15 cellular contexts compared by ENCODE assay signal in the genomic region with DNA sequence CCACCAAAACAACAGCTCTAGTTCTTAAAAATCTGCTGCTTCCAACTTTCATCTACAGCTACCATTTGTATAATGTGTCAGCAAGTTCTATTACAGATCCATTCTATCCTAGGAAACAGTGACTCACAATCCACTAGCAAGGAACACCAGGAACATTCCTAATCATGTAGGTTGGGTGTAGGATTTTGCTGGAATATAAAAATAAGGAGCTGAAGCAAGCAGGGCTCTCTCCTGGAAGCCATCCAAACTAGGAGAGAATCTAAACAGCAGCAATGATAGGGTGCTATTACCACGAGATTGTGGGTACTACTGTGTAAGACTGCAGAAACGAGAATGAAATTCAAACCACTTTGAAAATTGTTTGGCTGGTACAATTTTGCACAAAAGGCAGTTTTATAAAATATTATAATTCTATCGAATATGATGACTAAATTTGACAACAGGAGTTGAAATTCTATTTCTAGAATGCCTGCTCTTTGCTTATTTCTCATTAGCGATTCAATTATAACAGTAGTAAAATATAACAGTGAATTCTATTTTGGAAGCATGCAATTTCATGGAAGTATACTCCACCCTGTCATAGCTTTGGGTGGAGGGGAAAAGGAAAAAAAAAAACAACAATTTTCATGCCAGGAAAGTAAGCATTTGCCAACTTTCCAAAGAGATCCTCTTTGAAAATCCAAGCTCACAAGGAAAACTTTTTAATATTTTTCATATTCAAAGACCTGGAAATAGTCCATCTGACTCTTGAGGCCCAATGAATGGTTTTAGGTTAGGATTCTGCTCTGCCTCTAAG.
DNase-seq lines count a peak whose midpoint lies in the region; ATAC-seq and TF ChIP-seq lines count a peak whose summit lies in the region.
"Had no signal": no experiment of that assay in that cellular context is flagged by ENCODE, and none has a peak within 500 bp of the region (broad histone marks: within the 10 kb centered on the region; RNA-seq: fewer than 3 reads in every experiment).

No MANE protein-coding gene starts in this region.

- peak overlapping the region; percentile 29 for H3K4me3 Mint-ChIP-seq in osteocyte (ENCODE audit: unreplicated experiment)
- H3K4me3 Mint-ChIP-seq: CD4-positive, alpha-beta memory T cell had no signal

- no peaks in the 10 kb centered on the region for H3K9me3 Mint-ChIP-seq in osteocyte (ENCODE audit: unreplicated experiment)

- peaks cover 0 to 71% (median 28%) of the 10 kb centered on the region in 3 donors for H3K4me1 ChIP-seq in esophagus squamous epithelium
- H3K4me1 ChIP-seq: body of pancreas had no signal

- no peak overlapping the region for H3K4me3 ChIP-seq in esophagus squamous epithelium
- H3K4me3 ChIP-seq: body of pancreas, MG63, upper lobe of right lung had no signal

- H3K36me3 Mint-ChIP-seq in osteocyte (ENCODE audit: unreplicated experiment), result peaks cover 7% of the 10 kb centered on the region
- H3K36me3 Mint-ChIP-seq: CD4-positive, alpha-beta memory T cell had no signal

- TF ChIP-seq CTCF in RWPE1 (conservative IDR thresholded peaks at IDR 0.05; ENCODE audit: low read depth) (no peak), esophagus squamous epithelium (IDR thresholded peaks at IDR 0.05) (no peak), osteocyte (IDR thresholded peaks at IDR 0.05) (no peak)

- H3K27ac ChIP-seq in RWPE1, result no peak overlapping the region
- peak overlapping the region in 3 of 4 donors; percentile 43 to 68 (median 44) for H3K27ac ChIP-seq in esophagus squamous epithelium
- H3K27ac ChIP-seq: body of pancreas, upper lobe of right lung had no signal

- no peaks in the 10 kb centered on the region for H3K27me3 ChIP-seq in esophagus squamous epithelium
- H3K27me3 ChIP-seq: body of pancreas, MG63, upper lobe of right lung had no signal

- 30 to 37% methylated on average over 4 of the region's 4 CpGs for WGBS in esophagus squamous epithelium, 2 donors

- POLR2A ChIA-PET in RWPE1 (lab: Yijun Ruan, JAX; ENCODE audit: low non-redundant PET), result no interaction called here

- H3K9me3 ChIP-seq in esophagus squamous epithelium, result no peaks in the 10 kb centered on the region
- H3K9me3 ChIP-seq: body of pancreas, upper lobe of right lung had no signal

- H3K36me3 ChIP-seq in esophagus squamous epithelium, result no peaks in the 10 kb centered on the region
- H3K36me3 ChIP-seq: upper lobe of right lung had no signal

- peaks cover 77% of the 10 kb centered on the region for H3K4me1 Mint-ChIP-seq in osteocyte (ENCODE audit: unreplicated experiment)

- TF ChIP-seq POLR2A in esophagus squamous epithelium (IDR thresholded peaks at IDR 0.05), result no peak

- intact Hi-C loops in esophagus squamous epithelium (cut with DNase I), result no loop called here

- no peak for ATAC-seq in GM21529 (IDR thresholded peaks at IDR 0.05; ENCODE audit: unreplicated experiment)
- ATAC-seq in HG02588 (IDR thresholded peaks at IDR 0.05; ENCODE audit: unreplicated experiment), result no peak
- ATAC-seq: body of pancreas, upper lobe of right lung had no signal

- no peaks in the 10 kb centered on the region for H3K27me3 Mint-ChIP-seq in osteocyte (ENCODE audit: unreplicated experiment)
- H3K27me3 Mint-ChIP-seq: progenitor cell of endocrine pancreas had no signal

- CTCF ChIA-PET in RWPE1 (lab: Yijun Ruan, JAX), result no interaction called here

- peak overlapping the region; percentile 93 for H3K27ac Mint-ChIP-seq in osteocyte (ENCODE audit: unreplicated experiment)
- H3K27ac Mint-ChIP-seq: progenitor cell of endocrine pancreas had no signal

- DNase-seq in ELR (ENCODE audit: low read depth) (peak; percentile 76), RWPE1 (ENCODE audit: low spot score) (peak; percentile 57), esophagus squamous epithelium (lab: John Stamatoyannopoulos, UW) (no peak), osteocyte (ENCODE audit: extremely low spot score, unreplicated experiment) (no peak), foreskin melanocyte (no peak), SKM-1 (lab: John Stamatoyannopoulos, UW; ENCODE audit: unreplicated experiment) (no peak)
- DNase-seq: activated CD8-positive, alpha-beta memory T cell treated with anti-CD3 and anti-CD28 coated beads, Interleukin-2, amount 50 U/mL, for 4 hours; body of pancreas; CD4-positive, alpha-beta memory T cell; MG63; NK-92 treated with Interleukin-12 subunit alpha and Interleukin-12 subunit beta, amount 100 ng/mL, for 24 hours; upper lobe of right lung had no signal

Comparison
In these comparisons a context has a peak if more than half of its experiments do, and no peak if none do; other contexts are left out.
1. DNase-seq: peak in ELR (single experiment) and RWPE1 (single experiment); none in esophagus squamous epithelium (single experiment), osteocyte (single experiment), foreskin melanocyte (single experiment) and SKM-1 (single experiment).